Comparison of ENCODE assay signal across 1 cellular context in genomic region chr17:59842901-59843652, GRCh38.
TF ChIP-seq lines count a peak whose summit lies in the region.

No MANE protein-coding gene starts in this region.

TF ChIP-seq in HepG2, 621 proteins besides CTCF, POLR2A, EP300 and RAD21 (continued from another document and continues in another):
- peak; percentile 93 for TF ChIP-seq ZNF318 (CRISPR knock-in tag; IDR thresholded peaks at IDR 0.05)
- TF ChIP-seq CREM (IDR thresholded peaks at IDR 0.05): no peak; the same call in none of the 2 replicates
- TF ChIP-seq CREM (CRISPR knock-in tag; IDR thresholded peaks at IDR 0.05): no peak
- TF ChIP-seq CERS6 (CRISPR knock-in tag; IDR thresholded peaks at IDR 0.05): no peak
- TF ChIP-seq ZNF574 (CRISPR knock-in tag; IDR thresholded peaks at IDR 0.05): peak; percentile 49; the same call in 1 of the 2 replicates
- TF ChIP-seq NFYC (CRISPR knock-in tag; IDR thresholded peaks at IDR 0.05): peak; percentile 40
- 0 out of 2 replicates have a peak, but pooled peaks have one; percentile 42 for TF ChIP-seq ZNF678 (CRISPR knock-in tag; IDR thresholded peaks at IDR 0.05)
- TF ChIP-seq ZNF280B (CRISPR knock-in tag; IDR thresholded peaks at IDR 0.05; ENCODE audit: borderline replicate concordance): no peak; the same call in 1 of the 2 replicates
- no peak; the same call in 1 of the 2 replicates for TF ChIP-seq ZNF563 (CRISPR knock-in tag; IDR thresholded peaks at IDR 0.05)
- TF ChIP-seq ZUFSP (CRISPR knock-in tag; IDR thresholded peaks at IDR 0.05; ENCODE audit: borderline replicate concordance): no peak
- peak; percentile 85 for TF ChIP-seq ZMYM3 (CRISPR knock-in tag; IDR thresholded peaks at IDR 0.05)
- 0 out of 2 replicates have a peak, but pooled peaks have one; percentile 24 for TF ChIP-seq POGZ (CRISPR knock-in tag; IDR thresholded peaks at IDR 0.05)
- peak; percentile 9 for TF ChIP-seq CHD2 (IDR thresholded peaks at IDR 0.05; ENCODE audit: low read depth, low read length)
- 0 out of 2 replicates have a peak, but pooled peaks have one; percentile 80 for TF ChIP-seq ZNF276 (CRISPR knock-in tag; IDR thresholded peaks at IDR 0.05; ENCODE audit: low read depth)
- TF ChIP-seq EED (CRISPR knock-in tag; IDR thresholded peaks at IDR 0.05): no peak
- no peak for TF ChIP-seq FOXA1 (IDR thresholded peaks at IDR 0.05)
- TF ChIP-seq FOXA1 (CRISPR knock-in tag; IDR thresholded peaks at IDR 0.05): peak; percentile 50; the same call in 1 of the 2 replicates
- no peak for TF ChIP-seq BRF2 (CRISPR knock-in tag; IDR thresholded peaks at IDR 0.05)
- peak; percentile 42; the same call in 1 of the 2 replicates for TF ChIP-seq ZSCAN22 (CRISPR knock-in tag; IDR thresholded peaks at IDR 0.05)
- TF ChIP-seq FOXA3 (CRISPR knock-in tag; IDR thresholded peaks at IDR 0.05): peak; percentile 65; the same call in 1 of the 2 replicates
- no peak for TF ChIP-seq ZNF503 (CRISPR knock-in tag; IDR thresholded peaks at IDR 0.05)
- TF ChIP-seq TAF1 (CRISPR knock-in tag; IDR thresholded peaks at IDR 0.05): no peak; the same call in 1 of the 2 replicates
- TF ChIP-seq ZNF431 (CRISPR knock-in tag; IDR thresholded peaks at IDR 0.05; ENCODE audit: borderline replicate concordance, low read depth): peak; percentile 74; the same call in 1 of the 2 replicates
- no peak for TF ChIP-seq BCLAF1 (IDR thresholded peaks at IDR 0.05)
- TF ChIP-seq ZNF230 (CRISPR knock-in tag; IDR thresholded peaks at IDR 0.05): 0 out of 2 replicates have a peak, but pooled peaks have one; percentile 15
- TF ChIP-seq AGO2 (optimal IDR thresholded peaks at IDR 0.05; ENCODE audit: low read depth, low read length): peak; percentile 13
- TF ChIP-seq ZNF12 (CRISPR knock-in tag; IDR thresholded peaks at IDR 0.05): no peak
- peak; percentile 69; the same call in 1 of the 2 replicates for TF ChIP-seq ZNF263 (CRISPR knock-in tag; IDR thresholded peaks at IDR 0.05)
